Comparison of ENCODE assay signal across 8 cellular contexts in genomic region chr1:156498447-156499193, GRCh38. TPM values are rescaled to one million over a fixed set of nuclear protein-coding genes. Genes with fewer than 3 reads are reported as not detected.
A peak's percentile ranks its signal among the peaks of the same experiment; 100 is the strongest.
DNase-seq lines count a peak whose midpoint lies in the region; ATAC-seq, FAIRE-seq and TF ChIP-seq lines count a peak whose summit lies in the region.

No MANE protein-coding gene starts in this region.

- peaks cover 50 to 67% (median 63%) of the 10 kb centered on the region in 3 donors for H3K4me1 Mint-ChIP-seq in IgD-negative memory B cell

- no peak for TF ChIP-seq POLR2A in GM12878 (IDR thresholded peaks at IDR 0.05; ENCODE audit: low read depth, low read length)

- RAD21 ChIA-PET in GM12878 (lab: Charles Lee; ENCODE audit: unreplicated experiment): interaction anchor here (0.8 to 4.0 kb wide), 10 partner anchors 9 to 129 kb away, joined by 3 to 41 read pairs (median 8); no protein-coding TSS in a partner anchor

- no peak for TF ChIP-seq RAD21 in GM12878 (IDR thresholded peaks at IDR 0.05; ENCODE audit: insufficient read depth, low read depth, low read length)

- intact Hi-C loops in GM12878 (cut with micrococcal nuclease; ENCODE audit: unreplicated experiment): loop anchor here (2.0 kb wide), 1 partner anchor 18 kb away; no protein-coding TSS in a partner anchor

- no peaks in the 10 kb centered on the region for H3K27me3 ChIP-seq in GM12878 (replicated peaks in 1 of 2; ENCODE audit: control insufficient read depth in 2 of 2, insufficient read depth in 2 of 2, low read length in 1 of 2)
- no peaks in the 10 kb centered on the region for H3K27me3 ChIP-seq in kidney epithelial cell (ENCODE audit: control insufficient read depth, insufficient read depth, low read length)
- H3K27me3 ChIP-seq in stomach smooth muscle (ENCODE audit: control insufficient read depth in 1 of 2, insufficient read depth in 2 of 2, low read length in 2 of 2): no peaks in the 10 kb centered on the region

- in situ Hi-C loops in GM12878 (cut with MboI): no loop called here

- no peak for ATAC-seq in GM12878

- H4K20me1 ChIP-seq in GM12878 (ENCODE audit: control insufficient read depth, insufficient read depth): no peaks in the 10 kb centered on the region

- 8% methylated on average over 11 of the region's 11 CpGs for WGBS in GM12878 (ENCODE audit: insufficient coverage, insufficient replicate concordance, low lambda C conversion rate, missing lambda C conversion rate)

- H3K27ac ChIP-seq in GM12878 (ENCODE audit: control insufficient read depth, insufficient read depth) (peak overlapping the region; percentile 97), stomach smooth muscle (ENCODE audit: low read length) (peak overlapping the region; percentile 80)

- peak overlapping the region; percentile 94 for H3K4me2 ChIP-seq in GM12878 (ENCODE audit: control insufficient read depth, insufficient read depth)

- peak overlapping the region; percentile 80 to 96 (median 92) for H3K4me3 Mint-ChIP-seq in IgD-negative memory B cell

- peak overlapping the region; percentile 99 for H3K4me3 ChIP-seq in AG09309 (ENCODE audit: control insufficient read depth, low read depth, low read length)
- H3K4me3 ChIP-seq in GM12878: peak overlapping the region; percentile 92
- H3K4me3 ChIP-seq in kidney epithelial cell (ENCODE audit: low read depth, low read length): peak overlapping the region; percentile 98
- peak overlapping the region; percentile 88 to 97 for H3K4me3 ChIP-seq in stomach smooth muscle (ENCODE audit: low read length in 2 of 2)

- peaks cover 57% of the 10 kb centered on the region for H3K4me1 ChIP-seq in GM12878 (ENCODE audit: control insufficient read depth, insufficient read depth, low read length)
- H3K4me1 ChIP-seq in stomach smooth muscle (ENCODE audit: control insufficient read depth, insufficient read depth, low read length): peaks cover 78% of the 10 kb centered on the region

- DNase-seq in AG09309 (ENCODE audit: low read depth): no peak
- no peak for DNase-seq in GM12878 (ENCODE audit: low read depth, low spot score)
- no peak for DNase-seq in kidney epithelial cell (ENCODE audit: low read depth)
- no peak for DNase-seq in amniotic stem cell (lab: John Stamatoyannopoulos, UW)
- no peak for DNase-seq in effector CD4-positive, alpha-beta T cell
- DNase-seq in mesenteric fat pad (ENCODE audit: low spot score): no peak

- H3K9ac ChIP-seq in GM12878 (ENCODE audit: control insufficient read depth, insufficient read depth, low read length) (peak overlapping the region; percentile 78), stomach smooth muscle (ENCODE audit: low read length in 2 of 2) (peak overlapping the region; percentile 83 to 97)

- peaks cover 1% of the 10 kb centered on the region for H3K36me3 Mint-ChIP-seq in IgD-negative memory B cell

- no peaks in the 10 kb centered on the region for H3K9me3 Mint-ChIP-seq in IgD-negative memory B cell

- SMC1A ChIA-PET in GM12878 (lab: Charles Lee; ENCODE audit: uncharacterized antibody, unreplicated experiment): interaction anchor here (0.7 to 21.2 kb wide), 7 partner anchors 4 to 102 kb away, joined by 3 to 460 read pairs (median 4); partner anchors contain the start of genes GPATCH4 and MEF2D

- BruUV-seq in GM12878 (replicated peaks; lab: Mats Ljungman, UMichigan): no TSS peak

- no peak for FAIRE-seq in GM12878 (lab: Jason Lieb, UNC)

- H3K27ac Mint-ChIP-seq in IgD-negative memory B cell: peak overlapping the region; percentile 92 to 98 (median 93)

- no peak for TF ChIP-seq EP300 in GM12878 (IDR thresholded peaks at IDR 0.05; ENCODE audit: borderline replicate concordance in 1 of 2, control insufficient read depth in 1 of 2, low read depth in 2 of 2, low read length in 2 of 2)

- H3K27me3 Mint-ChIP-seq in IgD-negative memory B cell: no peaks in the 10 kb centered on the region

- H3K9me3 ChIP-seq in GM12878 (replicated peaks; ENCODE audit: control insufficient read depth, insufficient read depth, low read length) (no peaks in the 10 kb centered on the region), stomach smooth muscle (ENCODE audit: control insufficient read depth in 2 of 2, low read length in 2 of 2) (no peaks in the 10 kb centered on the region)

- POLR2A ChIA-PET in GM12878 (lab: Charles Lee): interaction anchor here (0.8 to 23.9 kb wide), 8 partner anchors 5 to 249 kb away, joined by 3 to 630 read pairs (median 4); partner anchors contain the start of genes MEF2D and NAXE

- CTCF ChIA-PET in GM12878 (lab: Yijun Ruan, JAX): interaction anchor here (1.0 to 10.0 kb wide), 6 partner anchors 9 to 41 kb away, joined by 3 to 175 read pairs (median 8); no protein-coding TSS in a partner anchor

- H3K36me3 ChIP-seq in GM12878 (ENCODE audit: control insufficient read depth in 2 of 2, insufficient read depth in 2 of 2, low read length in 1 of 2) (peaks cover 2 to 4% of the 10 kb centered on the region in 2 experiments; a peak in 2 of 4 replicates), kidney epithelial cell (ENCODE audit: control insufficient read depth, insufficient read depth, low read length) (no peaks in the 10 kb centered on the region), stomach smooth muscle (ENCODE audit: control insufficient read depth in 2 of 2, insufficient read depth in 2 of 2, low read length in 2 of 2) (peaks cover 0 to 5% of the 10 kb centered on the region in 2 donors)

- TF ChIP-seq CTCF in AG09309 (IDR thresholded peaks at IDR 0.05; ENCODE audit: control insufficient read depth, insufficient read depth, low read depth, low read length, missing control alignments) (no peak), GM12878 (IDR thresholded peaks at IDR 0.05 in 2 of 3, conservative IDR thresholded peaks at IDR 0.05 in 1 of 3; ENCODE audit: control insufficient read depth in 2 of 3, extremely low read depth in 1 of 3, insufficient read depth in 1 of 3, low read depth in 3 of 3, low read length in 3 of 3) (no peak), kidney epithelial cell (IDR thresholded peaks at IDR 0.05; ENCODE audit: insufficient read depth, low read length, poor library complexity, severe bottlenecking) (no peak)

- no peak overlapping the region for H2AFZ ChIP-seq in GM12878 (ENCODE audit: control insufficient read depth, low read depth, low read length)

- H3K79me2 ChIP-seq in GM12878 (ENCODE audit: control insufficient read depth, insufficient read depth, low read length): peaks cover 73% of the 10 kb centered on the region

TF ChIP-seq in GM12878, 131 proteins besides CTCF, POLR2A, EP300 and RAD21 (continues in another document):
- no peak for TF ChIP-seq MXI1 (IDR thresholded peaks at IDR 0.05; ENCODE audit: low read depth, low read length)
- peak; percentile 32; the same call in 1 of the 2 replicates for TF ChIP-seq LARP7 (IDR thresholded peaks at IDR 0.05)
- no peak for TF ChIP-seq MTA3 (IDR thresholded peaks at IDR 0.05; ENCODE audit: borderline replicate concordance, low read length)
- peak; percentile 41; the same call in 1 of the 2 replicates for TF ChIP-seq IKZF1 (conservative IDR thresholded peaks at IDR 0.05)
- TF ChIP-seq E2F4 (IDR thresholded peaks at IDR 0.05; ENCODE audit: low read depth, low read length): no peak

RNA-seq across cellular contexts. Expression of gene MEF2D, which starts 2.0 kb away (rescaled TPM):
- polyA plus RNA-seq in IgD-negative memory B cell (16.2 TPM), GM12878 (2011; rRNA removed) (4.7 and 12.0 TPM in 2 replicates), GM12878 (2014; fragmentation: Illumina TruSeq; extraction: Trizol) (11.2 and 16.5 TPM in 2 replicates), GM12878 (2014; fragmentation: Nextera tagmentation; extraction: Ambion mirVana) (1 to 10 TPM in 1 of 2 experiments, under 1 TPM in 1; 0.61 to 1.3 TPM), GM12878 (2014; rRNA removed) (23.7 and 26.4 TPM in 2 replicates), GM12878 (2016; fragmentation: Nextera tagmentation; extraction: Ambion mirVana) (10 to 100 TPM; 38.2 to 44.2 TPM)
- total RNA-seq in GM12878 (2013; cell fraction: nucleolus; rRNA removed): 44.6 and 59.9 TPM in 2 replicates
- total RNA-seq in GM12878 (2014; rRNA removed) (13.8 and 17.1 TPM in 2 replicates), GM12878 (2014; rRNA removed; fragmentation: Illumina TruSeq; extraction: Trizol) (8.1 and 9.1 TPM in 2 replicates), GM12878 (2021) (47.3 and 53.0 TPM in 2 replicates), kidney epithelial cell (16.6 and 22.0 TPM in 2 replicates), mesenteric fat pad (38.7 TPM)
- 10.6 TPM for polyA plus RNA-seq in GM12878 (2011; ENCODE audit: low read depth)
- 16.5 and 18.1 TPM in 2 replicates for polyA plus RNA-seq in GM12878 (2011; cell fraction: cytosol; rRNA removed)
- 34.0 and 52.7 TPM in 2 replicates for polyA plus RNA-seq in GM12878 (2011; cell fraction: nucleus; rRNA removed)
- 27.0 and 28.1 TPM in 2 replicates for polyA plus RNA-seq in GM12878 (2012)
- polyA minus RNA-seq in GM12878 (2011; rRNA and poly(A)+ RNA removed): 13.3 and 13.9 TPM in 2 replicates
- polyA minus RNA-seq in GM12878 (2011; cell fraction: cytosol; rRNA and poly(A)+ RNA removed): 14.3 and 15.9 TPM in 2 replicates
- 11.0 and 24.5 TPM in 2 replicates for polyA minus RNA-seq in GM12878 (2011; cell fraction: nucleus; rRNA and poly(A)+ RNA removed)
